In genomic region chr15:63504247-63504978, GRCh38 we compare ENCODE assay signal across 1 cellular context.
TF ChIP-seq lines count a peak whose summit lies in the region.

Gene USP3, plus strand, starts transcription at chr15:63504593. Its CDS starts 147 bp downstream, at chr15:63504740.

TF ChIP-seq in K562, 482 proteins besides CTCF, POLR2A, EP300 and RAD21 (continued from another document and continues in another):
- TF ChIP-seq SIN3A (IDR thresholded peaks at IDR 0.05; ENCODE audit: borderline replicate concordance in 2 of 2, control insufficient read depth in 1 of 2, low read depth in 2 of 2, low read length in 2 of 2): peak; percentile 68 to 91; a peak in 3 of 4 replicates
- TF ChIP-seq TRIM24 (IDR thresholded peaks at IDR 0.05): peak in 1 of 2 experiments; percentile 81; a peak in 2 of 4 replicates
- no peak for TF ChIP-seq ZNF324 (CRISPR knock-in tag; IDR thresholded peaks at IDR 0.05)
- TF ChIP-seq ZFX (CRISPR knock-in tag; IDR thresholded peaks at IDR 0.05): peak; percentile 84
- TF ChIP-seq CXXC5 (CRISPR knock-in tag; IDR thresholded peaks at IDR 0.05): peak; percentile 98
- 0 out of 2 replicates have a peak, but pooled peaks have one; percentile 56 for TF ChIP-seq RUNX1 (IDR thresholded peaks at IDR 0.05; ENCODE audit: low read depth)
- peak; percentile 79 for TF ChIP-seq SP1 (CRISPR knock-in tag; IDR thresholded peaks at IDR 0.05)
- TF ChIP-seq SMARCA4 (IDR thresholded peaks at IDR 0.05): no peak
- TF ChIP-seq PATZ1 (CRISPR knock-in tag; IDR thresholded peaks at IDR 0.05; ENCODE audit: borderline replicate concordance): no peak
- TF ChIP-seq MNT (conservative IDR thresholded peaks at IDR 0.05): peak; percentile 65 to 85
- TF ChIP-seq KDM2B (CRISPR knock-in tag; IDR thresholded peaks at IDR 0.05): peak; percentile 80; the same call in 1 of the 2 replicates
- TF ChIP-seq ZFP36 (IDR thresholded peaks at IDR 0.05; ENCODE audit: low read depth, low read length, partially characterized antibody): no peak
- TF ChIP-seq NEUROD1 (IDR thresholded peaks at IDR 0.05; ENCODE audit: borderline replicate concordance, low read depth, low read length, partially characterized antibody): peak; percentile 100
- peak; percentile 74 for TF ChIP-seq GABPB1 (CRISPR knock-in tag; IDR thresholded peaks at IDR 0.05)
- TF ChIP-seq ARID3A (IDR thresholded peaks at IDR 0.05; ENCODE audit: borderline replicate concordance, low read depth, low read length): 0 out of 2 replicates have a peak, but pooled peaks have one; percentile 28
- TF ChIP-seq ZBTB2 (IDR thresholded peaks at IDR 0.05): peak; percentile 22; the same call in 1 of the 2 replicates
- no peak for TF ChIP-seq MTA3 (IDR thresholded peaks at IDR 0.05; ENCODE audit: borderline replicate concordance)
- TF ChIP-seq PURB (CRISPR knock-in tag; IDR thresholded peaks at IDR 0.05; ENCODE audit: low read depth): no peak
- no peak for TF ChIP-seq ZNF140 (CRISPR knock-in tag; IDR thresholded peaks at IDR 0.05)
- peak; percentile 88; the same call in 1 of the 2 replicates for TF ChIP-seq HMGXB4 (CRISPR knock-in tag; IDR thresholded peaks at IDR 0.05)
- TF ChIP-seq ZNF133 (CRISPR knock-in tag; IDR thresholded peaks at IDR 0.05): 0 out of 2 replicates have a peak, but pooled peaks have one; percentile 22
- TF ChIP-seq MAX (CRISPR knock-in tag; IDR thresholded peaks at IDR 0.05): no peak; the same call in 1 of the 2 replicates
- no peak; the same call in 1 of the 2 replicates for TF ChIP-seq E4F1 (CRISPR knock-in tag; IDR thresholded peaks at IDR 0.05; ENCODE audit: borderline replicate concordance)
- TF ChIP-seq FOXK2 (conservative IDR thresholded peaks at IDR 0.05 in 1 of 2, IDR thresholded peaks at IDR 0.05 in 1 of 2; ENCODE audit: low read depth in 2 of 2): peak; percentile 41 to 71; a peak in 3 of 4 replicates
- no peak for TF ChIP-seq ZC3H4 (CRISPR knock-in tag; IDR thresholded peaks at IDR 0.05; ENCODE audit: borderline replicate concordance)
- TF ChIP-seq TGIF2 (CRISPR knock-in tag; IDR thresholded peaks at IDR 0.05): no peak
- peak; percentile 58 for TF ChIP-seq ZBTB12 (CRISPR knock-in tag; IDR thresholded peaks at IDR 0.05)
- peak; percentile 69 for TF ChIP-seq SAP30 (IDR thresholded peaks at IDR 0.05; ENCODE audit: borderline replicate concordance, insufficient read depth, low read depth, low read length, poor library complexity, severe bottlenecking)
- no peak for TF ChIP-seq ZNF586 (CRISPR knock-in tag; conservative IDR thresholded peaks at IDR 0.05)
- no peak for TF ChIP-seq ATF2 (CRISPR knock-in tag; IDR thresholded peaks at IDR 0.05)
- no peak for TF ChIP-seq CCAR2 (IDR thresholded peaks at IDR 0.05; ENCODE audit: low read depth, low read length)
- TF ChIP-seq GATAD2B (IDR thresholded peaks at IDR 0.05; ENCODE audit: borderline replicate concordance): peak; percentile 60; the same call in 1 of the 2 replicates
- no peak for TF ChIP-seq TRIM28 (IDR thresholded peaks at IDR 0.05)
- TF ChIP-seq ZNF766 (CRISPR knock-in tag; conservative IDR thresholded peaks at IDR 0.05): 0 out of 2 replicates have a peak, but pooled peaks have one; percentile 25
- peak; percentile 68 for TF ChIP-seq FOXM1 (IDR thresholded peaks at IDR 0.05; ENCODE audit: low read depth)
- no peak for TF ChIP-seq FOXM1 (CRISPR knock-in tag; IDR thresholded peaks at IDR 0.05; ENCODE audit: low read depth)
- TF ChIP-seq UBTF (IDR thresholded peaks at IDR 0.05; ENCODE audit: borderline replicate concordance in 1 of 2, low read depth in 2 of 2, low read length in 2 of 2): peak; percentile 97 to 98
- no peak for TF ChIP-seq MXD1 (CRISPR knock-in tag; IDR thresholded peaks at IDR 0.05; ENCODE audit: borderline replicate concordance, poor library complexity, severe bottlenecking)
- peak; percentile 62 for TF ChIP-seq HCFC1 (IDR thresholded peaks at IDR 0.05; ENCODE audit: low read depth, low read length)
- peak; percentile 84 for TF ChIP-seq RBM39 (optimal IDR thresholded peaks at IDR 0.05; ENCODE audit: low read depth, low read length)
